9 cellular contexts compared by ENCODE assay signal in genomic region chr12:47397664-47398281, GRCh38.
DNase-seq lines count a peak whose midpoint lies in the region; ATAC-seq, FAIRE-seq and TF ChIP-seq lines count a peak whose summit lies in the region.
"Had no signal": no experiment of that assay in that cellular context is flagged by ENCODE, and none has a peak within 500 bp of the region (broad histone marks: within the 10 kb centered on the region; RNA-seq: fewer than 3 reads in every experiment).

No MANE protein-coding gene starts in this region.

- no peaks in the 10 kb centered on the region for H3K9me2 ChIP-seq in SK-N-SH

- H3K9me3 ChIP-seq in SK-N-SH: no peaks in the 10 kb centered on the region
- H3K9me3 ChIP-seq in K562 (replicated peaks; ENCODE audit: control insufficient read depth, insufficient read depth, low read depth, low read length): no peaks in the 10 kb centered on the region; the same call in 1 of the 2 replicates
- peaks cover 9% of the 10 kb centered on the region; the same call in 1 of the 2 replicates for H3K9me3 ChIP-seq in HepG2 (ENCODE audit: low read length)

- WGBS in SK-N-SH (ENCODE audit: low lambda C conversion rate): 5% methylated on average over 4 of the region's 4 CpGs
- 19% methylated on average over 4 of the region's 4 CpGs for WGBS in K562 (ENCODE audit: insufficient coverage, low coverage, missing lambda C conversion rate)
- 3% methylated on average over 4 of the region's 4 CpGs for WGBS in HepG2 (ENCODE audit: low lambda C conversion rate)

- CTCF ChIA-PET in SK-N-SH (lab: Yijun Ruan, JAX) (no interaction called here), K562 (lab: Yijun Ruan, JAX; ENCODE audit: low intra/inter-chr PET ratio) (interaction anchor here (0.7 to 1.0 kb wide), 2 partner anchors 318 to 365 kb away, joined by 3 to 4 read pairs; partner anchors contain the start of genes AMIGO2 and PCED1B), HepG2 (lab: Yijun Ruan, JAX; ENCODE audit: low intra/inter-chr PET ratio, low total read pairs) (interaction anchor here (0.7 kb wide), 1 partner anchor 365 kb away, joined by 4 read pairs; no protein-coding TSS in a partner anchor)

- H3K4me1 ChIP-seq in SK-N-SH (ENCODE audit: control insufficient read depth in 1 of 2, insufficient read depth in 2 of 2, low read depth in 1 of 2, low read length in 1 of 2): peaks cover 0 to 17% of the 10 kb centered on the region in 2 experiments; a peak in 1 of 4 replicates
- peaks cover 0 to 8% of the 10 kb centered on the region in 2 experiments; a peak in 1 of 5 replicates for H3K4me1 ChIP-seq in K562 (replicated peaks in 1 of 2; ENCODE audit: control insufficient read depth in 2 of 2, insufficient read depth in 2 of 2, low read length in 2 of 2)
- no peaks in the 10 kb centered on the region for H3K4me1 ChIP-seq in HepG2 (ENCODE audit: insufficient read depth, low read length)

- H3K27me3 ChIP-seq in SK-N-SH (ENCODE audit: insufficient read depth) (peaks cover 8% of the 10 kb centered on the region; the same call in 1 of the 2 replicates), K562 (ENCODE audit: control insufficient read depth in 2 of 2, insufficient read depth in 2 of 2, low read length in 2 of 2) (no peaks in the 10 kb centered on the region), HepG2 (ENCODE audit: control insufficient read depth in 1 of 2, insufficient read depth in 2 of 2, low read length in 2 of 2) (no peaks in the 10 kb centered on the region; a peak in 1 of 5 replicates)

- H3K79me2 ChIP-seq in SK-N-SH (ENCODE audit: insufficient read depth) (no peaks in the 10 kb centered on the region), K562 (ENCODE audit: control insufficient read depth, insufficient read depth, low read length) (no peaks in the 10 kb centered on the region), HepG2 (ENCODE audit: insufficient read depth, low read length) (no peaks in the 10 kb centered on the region)

- no peaks in the 10 kb centered on the region for H3F3A ChIP-seq in SK-N-SH (replicated peaks; ENCODE audit: insufficient read depth)

- TF ChIP-seq EP300 in SK-N-SH (IDR thresholded peaks at IDR 0.05; ENCODE audit: borderline replicate concordance in 1 of 2, low read depth in 1 of 2, low read length in 1 of 2) (no peak), K562 (IDR thresholded peaks at IDR 0.05; ENCODE audit: low read length) (no peak), HepG2 (IDR thresholded peaks at IDR 0.05; ENCODE audit: low read depth in 2 of 2, low read length in 2 of 2) (no peak), HepG2 (CRISPR knock-in tag; IDR thresholded peaks at IDR 0.05; ENCODE audit: borderline replicate concordance) (no peak)

- TF ChIP-seq RAD21 in SK-N-SH (IDR thresholded peaks at IDR 0.05; ENCODE audit: low read length): peak; percentile 35
- TF ChIP-seq RAD21 in K562 (CRISPR knock-in tag; conservative IDR thresholded peaks at IDR 0.05 in 1 of 2, IDR thresholded peaks at IDR 0.05 in 1 of 2): peak; percentile 65 to 86
- TF ChIP-seq RAD21 in HepG2 (CRISPR knock-in tag; IDR thresholded peaks at IDR 0.05): peak; percentile 19; the same call in 1 of the 2 replicates

- H4K20me1 ChIP-seq in SK-N-SH (ENCODE audit: insufficient read depth) (no peaks in the 10 kb centered on the region), K562 (replicated peaks; ENCODE audit: control insufficient read depth, insufficient read depth, low read length) (no peaks in the 10 kb centered on the region), HepG2 (ENCODE audit: insufficient read depth, low read length) (no peaks in the 10 kb centered on the region)

- H3K27ac ChIP-seq in SK-N-SH (ENCODE audit: low read depth in 2 of 2, low read length in 1 of 2) (no peak overlapping the region), K562 (ENCODE audit: extremely low read depth, low read depth, low read length) (no peak overlapping the region), HepG2 (ENCODE audit: extremely low read length, insufficient read depth, low read length) (no peak overlapping the region)

- H3K4me2 ChIP-seq in SK-N-SH (no peak overlapping the region), K562 (ENCODE audit: insufficient read depth, low read length) (no peak overlapping the region), HepG2 (ENCODE audit: low read depth, low read length) (no peak overlapping the region)

- no peak for FAIRE-seq in K562 (lab: Jason Lieb, UNC)
- no peak for FAIRE-seq in HepG2 (lab: Jason Lieb, UNC)
- FAIRE-seq: GM18507 had no signal

- H3K9ac ChIP-seq in SK-N-SH: no peak overlapping the region
- H3K9ac ChIP-seq in K562 (ENCODE audit: insufficient read depth in 1 of 2, low read depth in 2 of 2, low read length in 2 of 2): no peak overlapping the region
- no peak overlapping the region for H3K9ac ChIP-seq in HepG2 (ENCODE audit: insufficient read depth, low read depth, low read length)

- H3K36me3 ChIP-seq in SK-N-SH (replicated peaks in 1 of 2; ENCODE audit: control insufficient read depth in 1 of 2, insufficient read depth in 2 of 2, low read length in 1 of 2) (no peaks in the 10 kb centered on the region), K562 (ENCODE audit: control insufficient read depth, insufficient read depth, low read length) (no peaks in the 10 kb centered on the region), HepG2 (replicated peaks in 1 of 2; ENCODE audit: control insufficient read depth in 1 of 2, insufficient read depth in 2 of 2, low read length in 2 of 2) (no peaks in the 10 kb centered on the region)

- no TSS peak for BruUV-seq in K562 (replicated peaks; lab: Mats Ljungman, UMichigan)
- BruUV-seq in HepG2 (replicated peaks; lab: Mats Ljungman, UMichigan): no TSS peak

- H2AFZ ChIP-seq in SK-N-SH (ENCODE audit: low read depth) (no peak overlapping the region), K562 (ENCODE audit: low read depth, low read length) (peak overlapping the region; percentile 60), HepG2 (ENCODE audit: low read length) (no peak overlapping the region)

- ATAC-seq in HG03280 (IDR thresholded peaks at IDR 0.05; ENCODE audit: unreplicated experiment) (peak; percentile 67), K562 (peak; percentile 95), HepG2 (peak; percentile 94), HG02870 (IDR thresholded peaks at IDR 0.05; ENCODE audit: unreplicated experiment) (no peak), HG03520 (IDR thresholded peaks at IDR 0.05; ENCODE audit: unreplicated experiment) (no peak)

- H3K9me1 ChIP-seq in K562 (ENCODE audit: control insufficient read depth, insufficient read depth, low read length): no peaks in the 10 kb centered on the region

- in situ Hi-C loops in K562 (cut with MboI) (loop anchor here (5.0 kb wide), 1 partner anchor 365 kb away; no protein-coding TSS in a partner anchor), HepG2 (cut with HindIII; ENCODE audit: extremely low pct_ligation_motif_present, low pct_unique_long_range_greater_than_20kb) (no loop called here)

- POLR2A ChIA-PET in SK-N-SH (lab: Yijun Ruan, JAX) (no interaction called here), K562 (lab: Yijun Ruan, JAX) (interaction anchor here (0.7 to 1.5 kb wide), 2 partner anchors 10 to 14 kb away, joined by 4 read pairs; no protein-coding TSS in a partner anchor), HepG2 (lab: Yijun Ruan, JAX) (interaction anchor here (0.5 kb wide), 1 partner anchor 434 kb away, joined by 3 read pairs; no protein-coding TSS in a partner anchor)

- TF ChIP-seq CTCF in SK-N-SH (IDR thresholded peaks at IDR 0.05): peak; percentile 57
- peak; percentile 46 to 71 (median 56); a peak in 5 of 6 replicates for TF ChIP-seq CTCF in K562 (IDR thresholded peaks at IDR 0.05 in 2 of 3, conservative IDR thresholded peaks at IDR 0.05 in 1 of 3; ENCODE audit: insufficient read depth in 2 of 3, low read depth in 1 of 3, low read length in 3 of 3)
- peak; percentile 55 for TF ChIP-seq CTCF in HepG2 (CRISPR knock-in tag; IDR thresholded peaks at IDR 0.05)

- TF ChIP-seq POLR2A in K562 (conservative IDR thresholded peaks at IDR 0.05) (no peak), HepG2 (IDR thresholded peaks at IDR 0.05; ENCODE audit: insufficient read depth in 1 of 2, low read depth in 2 of 2, low read length in 2 of 2) (no peak)

- intact Hi-C loops in K562 (cut with micrococcal nuclease) (loop anchor here (2.0 to 5.0 kb wide), 4 partner anchors 37 to 365 kb away; no protein-coding TSS in a partner anchor), HepG2 (cut with micrococcal nuclease; ENCODE audit: unreplicated experiment) (loop anchor here (2.0 kb wide), 1 partner anchor 365 kb away; no protein-coding TSS in a partner anchor)

- H3K4me3 ChIP-seq in SK-N-SH (ENCODE audit: low read depth in 2 of 2, low read length in 1 of 2) (no peak overlapping the region), K562 (no peak overlapping the region), HepG2 (replicated peaks in 1 of 3; ENCODE audit: insufficient read depth in 1 of 3, low read depth in 2 of 3, low read length in 3 of 3) (no peak overlapping the region)

- DNase-seq in activated naive CD4-positive, alpha-beta T cell treated with Interleukin-2 at 50 U/mL for 16 hours: peak; percentile 36
- DNase-seq in activated naive CD4-positive, alpha-beta T cell (lab: John Stamatoyannopoulos, UW): no peak
- DNase-seq in SK-N-SH: no peak
- peak in 2 of 4 experiments; percentile 32 to 57 for DNase-seq in K562 (ENCODE audit: extremely low read depth in 1 of 4, low spot score in 3 of 4)
- peak; percentile 36 for DNase-seq in HepG2 (ENCODE audit: low spot score)

TF ChIP-seq in SK-N-SH, 30 proteins besides CTCF, POLR2A, EP300 and RAD21:
- no peak for TF ChIP-seq GATA2 (CRISPR knock-in tag; IDR thresholded peaks at IDR 0.05)
- TF ChIP-seq ELF1 (IDR thresholded peaks at IDR 0.05): no peak
- TF ChIP-seq SMC3 (IDR thresholded peaks at IDR 0.05; ENCODE audit: low read depth, low read length): peak; percentile 35
TF ChIP-seq in SK-N-SH: peak in this region for 1.

TF ChIP-seq in HepG2, 621 proteins besides CTCF, POLR2A, EP300 and RAD21:
- TF ChIP-seq FOXA3 (CRISPR knock-in tag; IDR thresholded peaks at IDR 0.05) (peak; percentile 45; the same call in 1 of the 2 replicates), ZFP1 (CRISPR knock-in tag; IDR thresholded peaks at IDR 0.05) (peak; percentile 96), MED13 (CRISPR knock-in tag; IDR thresholded peaks at IDR 0.05) (no peak), YY1 (IDR thresholded peaks at IDR 0.05; ENCODE audit: insufficient read depth, insufficient replicate concordance, low read depth, low read length) (no peak), STAG1 (CRISPR knock-in tag; IDR thresholded peaks at IDR 0.05) (peak; percentile 61), NFYB (CRISPR knock-in tag; IDR thresholded peaks at IDR 0.05) (no peak), ZNF12 (CRISPR knock-in tag; IDR thresholded peaks at IDR 0.05) (0 out of 2 replicates have a peak, but pooled peaks have one; percentile 25), FOXA1 (IDR thresholded peaks at IDR 0.05) (no peak), FOXA1 (CRISPR knock-in tag; IDR thresholded peaks at IDR 0.05) (peak; percentile 70), ZNF629 (CRISPR knock-in tag; conservative IDR thresholded peaks at IDR 0.05) (0 out of 2 replicates have a peak, but pooled peaks have one; percentile 31)

Comparison
In these comparisons a context has a peak if more than half of its experiments do, and no peak if none do; other contexts are left out.
1. DNase-seq: peak in activated naive CD4-positive, alpha-beta T cell treated with Interleukin-2 at 50 U/mL for 16 hours (single experiment) and HepG2 (single experiment); none in activated naive CD4-positive, alpha-beta T cell (0 of 4) and SK-N-SH (single experiment).
2. ATAC-seq: peak in HG03280 (single experiment), K562 (single experiment) and HepG2 (single experiment); none in HG02870 (single experiment) and HG03520 (single experiment).
3. Peak in every context shown above with its lines, with median percentiles within 50 percentile points of each other: CTCF ChIP-seq.